1 cellular context compared by ENCODE assay signal in genomic region chr19:40232479-40232878, GRCh38.
TF ChIP-seq lines count a peak whose summit lies in the region.

No MANE protein-coding gene starts in this region.

TF ChIP-seq in K562, 482 proteins besides CTCF, POLR2A, EP300 and RAD21 (continued from another document):
- TF ChIP-seq ZNF740 (CRISPR knock-in tag; IDR thresholded peaks at IDR 0.05): 0 out of 2 replicates have a peak, but pooled peaks have one; percentile 24
- no peak for TF ChIP-seq ZNF740 (tag; IDR thresholded peaks at IDR 0.05)
- no peak for TF ChIP-seq ZNF232 (CRISPR knock-in tag; IDR thresholded peaks at IDR 0.05)
